ENCODE assay signal across 19 cellular contexts in genomic region chr15:96107922-96108321, GRCh38.
DNase-seq lines count a peak whose midpoint lies in the region; ATAC-seq and TF ChIP-seq lines count a peak whose summit lies in the region.
"Had no signal": no experiment of that assay in that cellular context is flagged by ENCODE, and none has a peak within 500 bp of the region (broad histone marks: within the 10 kb centered on the region; RNA-seq: fewer than 3 reads in every experiment).

No MANE protein-coding gene starts in this region.

- no peaks in the 10 kb centered on the region for H3K4me1 ChIP-seq in tibial artery
- H3K4me1 ChIP-seq: SJSA1 had no signal

- no peak overlapping the region for H3K27ac Mint-ChIP-seq in effector memory CD8-positive, alpha-beta T cell

- H3K4me1 Mint-ChIP-seq in effector memory CD8-positive, alpha-beta T cell (ENCODE audit: low read depth in 2 of 2) = no peaks in the 10 kb centered on the region

- TF ChIP-seq CTCF in choroid plexus epithelial cell (conservative IDR thresholded peaks at IDR 0.05; ENCODE audit: low read depth, low read length) (no peak), tibial artery (IDR thresholded peaks at IDR 0.05) (no peak)

- intact Hi-C loops in tibial artery (cut with DNase I; ENCODE audit: low total_unique reads) = no loop called here

- H3K4me3 Mint-ChIP-seq in effector memory CD8-positive, alpha-beta T cell = no peak overlapping the region

- DNase-seq in Daoy (ENCODE audit: low read depth) (peak; percentile 8), NCI-H226 (peak; percentile 36), choroid plexus epithelial cell (ENCODE audit: low read depth) (peak; percentile 44), hepatic stellate cell (ENCODE audit: low spot score) (peak; percentile 25), GM19238 (ENCODE audit: insufficient read length, low spot score) (no peak), tibial artery (no peak)
- no peak for DNase-seq in effector memory CD8-positive, alpha-beta T cell
- DNase-seq: DND-41, HCEC 1CT, NCI-H1417 treated with DMSO at 0.1 percent for 48 hours, NCI-H2029, NCI-H2171 treated with DMSO at 0.1 percent for 48 hours, NCI-H510A, NCI-H774, PC-9 had no signal

- no peaks in the 10 kb centered on the region for H3K27me3 ChIP-seq in tibial artery
- H3K27me3 ChIP-seq: SJSA1 had no signal

- H3K9me3 ChIP-seq in tibial artery = no peaks in the 10 kb centered on the region
- H3K9me3 ChIP-seq: SJSA1 had no signal

- no peaks in the 10 kb centered on the region for H3K36me3 Mint-ChIP-seq in effector memory CD8-positive, alpha-beta T cell (ENCODE audit: insufficient read depth)

- no peak overlapping the region for H3K4me3 ChIP-seq in choroid plexus epithelial cell (ENCODE audit: low read depth, low read length)
- no peak overlapping the region for H3K4me3 ChIP-seq in tibial artery
- H3K4me3 ChIP-seq: K562, PC-9, SJSA1 had no signal

- no peaks in the 10 kb centered on the region for H3K36me3 ChIP-seq in tibial artery
- H3K36me3 ChIP-seq: SJSA1 had no signal

- H3K27ac ChIP-seq in tibial artery = no peak overlapping the region
- H3K27ac ChIP-seq: C4-2B, PC-9, SJSA1 had no signal

- ATAC-seq in GM18520 (IDR thresholded peaks at IDR 0.05; ENCODE audit: unreplicated experiment) = no peak
- ATAC-seq in effector memory CD8-positive, alpha-beta T cell (replicated peaks) = no peak
- ATAC-seq: K562 had no signal

- H3K9me3 Mint-ChIP-seq in effector memory CD8-positive, alpha-beta T cell = no peaks in the 10 kb centered on the region

- peaks cover 0 to 2% of the 10 kb centered on the region in 2 donors for H3K27me3 Mint-ChIP-seq in effector memory CD8-positive, alpha-beta T cell

Comparison
In these comparisons a context has a peak if more than half of its experiments do, and no peak if none do; other contexts are left out.
1. DNase-seq: peak in Daoy (single experiment), NCI-H226 (single experiment), choroid plexus epithelial cell (single experiment) and hepatic stellate cell (single experiment); none in GM19238 (single experiment), effector memory CD8-positive, alpha-beta T cell (0 of 3) and tibial artery (0 of 2).